Comparison of ENCODE assay signal across 8 cellular contexts in genomic region chrX:1205681-1206611, GRCh38. TPM values are rescaled to one million over a fixed set of nuclear protein-coding genes. Genes with fewer than 3 reads are reported as not detected.
DNase-seq lines count a peak whose midpoint lies in the region; ATAC-seq and TF ChIP-seq lines count a peak whose summit lies in the region.

No MANE protein-coding gene starts in this region.

- H3K4me1 ChIP-seq in esophagus muscularis mucosa = peaks cover 11 to 18% (median 14%) of the 10 kb centered on the region in 4 donors
- peaks cover 0 to 2% of the 10 kb centered on the region in 2 donors for H3K4me1 ChIP-seq in mucosa of rectum (ENCODE audit: control insufficient read depth in 2 of 2, insufficient read depth in 2 of 2, low read length in 2 of 2)
- H3K4me1 ChIP-seq in vagina = peaks cover 10% of the 10 kb centered on the region

- CTCF ChIA-PET in HEK293T (lab: Yijun Ruan, JAX) = no interaction called here
- CTCF ChIA-PET in activated CD4-positive, alpha-beta memory T cell treated with anti-CD3 and anti-CD28 coated beads for 36 hours (lab: Charles Lee) = no interaction called here

- POLR2A ChIA-PET in HEK293T (lab: Yijun Ruan, JAX) = no interaction called here
- POLR2A ChIA-PET in activated CD4-positive, alpha-beta memory T cell treated with anti-CD3 and anti-CD28 coated beads for 36 hours (lab: Charles Lee) = no interaction called here

- H3K27ac ChIP-seq in esophagus muscularis mucosa (replicated peaks in 1 of 4) = no peak overlapping the region
- H3K27ac ChIP-seq in mucosa of rectum (ENCODE audit: low read depth in 2 of 2, low read length in 2 of 2) = no peak overlapping the region
- H3K27ac ChIP-seq in vagina = no peak overlapping the region

- 4% methylated on average over 33 of the region's 33 CpGs for WGBS in esophagus muscularis mucosa

- TF ChIP-seq EP300 in esophagus muscularis mucosa (IDR thresholded peaks at IDR 0.05) = no peak

- H3K9me3 Mint-ChIP-seq in activated CD4-positive, alpha-beta memory T cell treated with anti-CD3 and anti-CD28 coated beads for 36 hours = no peaks in the 10 kb centered on the region

- DNase-seq in A172 (ENCODE audit: low spot score) (peak; percentile 94), HEK293T (ENCODE audit: extremely low spot score) (peak; percentile 54), esophagus muscularis mucosa (ENCODE audit: extremely low spot score) (no peak), vagina (ENCODE audit: extremely low spot score in 2 of 2) (no peak), NCI-H345 treated with DMSO at 0.1 percent for 48 hours (lab: John Stamatoyannopoulos, UW; ENCODE audit: unreplicated experiment) (no peak)
- peak; percentile 50 for DNase-seq in activated CD4-positive, alpha-beta memory T cell treated with anti-CD3 and anti-CD28 coated beads for 36 hours

- H3K4me3 ChIP-seq in esophagus muscularis mucosa (peak overlapping the region; percentile 33 to 59 (median 40)), mucosa of rectum (ENCODE audit: low read length in 2 of 2) (peak overlapping the region; percentile 57 to 65), vagina (peak overlapping the region; percentile 22 to 29)

- no peaks in the 10 kb centered on the region for H3K36me3 Mint-ChIP-seq in activated CD4-positive, alpha-beta memory T cell treated with anti-CD3 and anti-CD28 coated beads for 36 hours

- H3K36me3 ChIP-seq in esophagus muscularis mucosa (no peaks in the 10 kb centered on the region), mucosa of rectum (ENCODE audit: control insufficient read depth in 2 of 2, insufficient read depth in 2 of 2, low read length in 2 of 2) (no peaks in the 10 kb centered on the region), vagina (no peaks in the 10 kb centered on the region)

- TF ChIP-seq POLR2A in esophagus muscularis mucosa (IDR thresholded peaks at IDR 0.05; ENCODE audit: low read depth) (no peak), vagina (IDR thresholded peaks at IDR 0.05) (no peak)

- peak overlapping the region; percentile 62 for H3K4me3 Mint-ChIP-seq in activated CD4-positive, alpha-beta memory T cell treated with anti-CD3 and anti-CD28 coated beads for 36 hours

- peak overlapping the region; percentile 30 for H3K27ac Mint-ChIP-seq in activated CD4-positive, alpha-beta memory T cell treated with anti-CD3 and anti-CD28 coated beads for 36 hours

- TF ChIP-seq CTCF in esophagus muscularis mucosa (IDR thresholded peaks at IDR 0.05) (no peak), vagina (IDR thresholded peaks at IDR 0.05) (no peak)

- intact Hi-C loops in activated CD4-positive, alpha-beta memory T cell treated with anti-CD3 and anti-CD28 coated beads for 36 hours (cut with micrococcal nuclease) = loop anchor here (5.0 kb wide), 1 partner anchor 246 kb away; the partner anchor contains the start of gene ASMTL
- intact Hi-C loops in esophagus muscularis mucosa (cut with DNase I) = no loop called here
- intact Hi-C loops in vagina (cut with DNase I) = no loop called here

- H3K4me1 Mint-ChIP-seq in activated CD4-positive, alpha-beta memory T cell treated with anti-CD3 and anti-CD28 coated beads for 36 hours (ENCODE audit: low read depth) = peaks cover 34% of the 10 kb centered on the region

- H3K27me3 ChIP-seq in esophagus muscularis mucosa (peaks cover 0 to 39% (median under 1%) of the 10 kb centered on the region in 4 donors), mucosa of rectum (ENCODE audit: control insufficient read depth in 2 of 2, insufficient read depth in 2 of 2, low read length in 2 of 2) (no peaks in the 10 kb centered on the region), vagina (no peaks in the 10 kb centered on the region)

- H3K9me3 ChIP-seq in esophagus muscularis mucosa (no peaks in the 10 kb centered on the region), mucosa of rectum (ENCODE audit: control insufficient read depth in 2 of 2, low read length in 2 of 2) (no peaks in the 10 kb centered on the region), vagina (no peaks in the 10 kb centered on the region)

- no peak for ATAC-seq in HG02840 (IDR thresholded peaks at IDR 0.05; ENCODE audit: low FRiP score, unreplicated experiment)

- H3K27me3 Mint-ChIP-seq in activated CD4-positive, alpha-beta memory T cell treated with anti-CD3 and anti-CD28 coated beads for 36 hours = peaks cover 3% of the 10 kb centered on the region

- H3K9ac ChIP-seq in mucosa of rectum (ENCODE audit: low read depth in 1 of 2, low read length in 2 of 2) = no peak overlapping the region

TF ChIP-seq in HEK293T, 16 proteins besides CTCF, POLR2A, EP300 and RAD21:
- TF ChIP-seq ARNT (IDR thresholded peaks at IDR 0.05) (no peak), FOXA1 (IDR thresholded peaks at IDR 0.05) (no peak), LEF1 (IDR thresholded peaks at IDR 0.05; ENCODE audit: borderline replicate concordance) (peak; percentile 62; the same call in 1 of the 2 replicates), TARDBP (IDR thresholded peaks at IDR 0.05) (peak; percentile 94), ELF4 (IDR thresholded peaks at IDR 0.05) (no peak), SP1 (IDR thresholded peaks at IDR 0.05) (no peak), CTBP1 (IDR thresholded peaks at IDR 0.05; ENCODE audit: borderline replicate concordance) (no peak), FOXM1 (IDR thresholded peaks at IDR 0.05; ENCODE audit: borderline replicate concordance) (0 out of 2 replicates have a peak, but pooled peaks have one; percentile 47), BHLHE40 (IDR thresholded peaks at IDR 0.05; ENCODE audit: borderline replicate concordance) (no peak), FOXK2 (IDR thresholded peaks at IDR 0.05) (no peak)

RNA-seq across cellular contexts. Expression of gene CRLF2, which starts 6.5 kb away (rescaled TPM):
- total RNA-seq in A172 (2014; rRNA removed; shearing (Covaris generic)) = not detected in 2 replicates
- total RNA-seq in activated CD4-positive, alpha-beta memory T cell treated with anti-CD3 and anti-CD28 coated beads for 36 hours = 1 to 10 TPM in 1 of 2 experiments, under 1 TPM in 1; 0.44 to 1.3 TPM
- total RNA-seq in esophagus muscularis mucosa (1 to 10 TPM in 2 of 4 donors, under 1 TPM in 1, not detected in 1; 0.63 to 2.1 (median 1.3) TPM), vagina (not detected)

Comparison
In these comparisons a context has a peak if more than half of its experiments do, and no peak if none do; other contexts are left out.
1. DNase-seq: peak in A172 (single experiment), HEK293T (single experiment) and activated CD4-positive, alpha-beta memory T cell treated with anti-CD3 and anti-CD28 coated beads for 36 hours (single experiment); none in esophagus muscularis mucosa (single experiment), vagina (0 of 2) and NCI-H345 treated with DMSO at 0.1 percent for 48 hours (single experiment).
2. Peak in every context shown above with its lines, with median percentiles within 50 percentile points of each other: H3K4me3 ChIP-seq.